36 cellular contexts compared by ENCODE assay signal in the genomic region with DNA sequence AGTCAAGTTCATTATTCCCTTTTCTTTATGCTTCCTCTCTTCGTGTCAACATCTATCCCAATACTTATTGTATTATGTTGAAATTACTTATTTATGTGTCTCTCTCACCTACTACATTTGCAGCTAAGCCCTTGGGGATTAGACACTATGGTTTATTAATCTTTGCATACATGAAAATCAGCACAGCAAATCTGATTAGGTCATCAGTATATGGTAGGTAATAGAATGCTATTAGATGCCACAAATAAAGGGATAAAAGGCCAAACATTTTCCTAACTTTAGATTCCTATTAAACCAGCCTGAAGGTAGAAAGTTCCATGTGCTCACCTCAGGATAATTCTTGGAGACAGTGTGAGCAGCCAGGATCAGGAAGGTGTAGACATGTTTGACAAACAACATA.
DNase-seq lines count a peak whose midpoint lies in the region; ATAC-seq, FAIRE-seq and TF ChIP-seq lines count a peak whose summit lies in the region.
"Had no signal": no experiment of that assay in that cellular context is flagged by ENCODE, and none has a peak within 500 bp of the region (broad histone marks: within the 10 kb centered on the region; RNA-seq: fewer than 3 reads in every experiment).

No MANE protein-coding gene starts in this region.

- no peak overlapping the region for H2BK15ac ChIP-seq in IMR-90 (ENCODE audit: low read depth, low read length)

- ATAC-seq in HepG2 (no peak), right lobe of liver (no peak), A549 (no peak), IMR-90 (ENCODE audit: low read depth) (no peak), GM21576 (IDR thresholded peaks at IDR 0.05; ENCODE audit: unreplicated experiment) (no peak)
- ATAC-seq: CD8-positive, alpha-beta T cell had no signal

- intact Hi-C loops in HepG2 (cut with micrococcal nuclease; ENCODE audit: unreplicated experiment): no loop called here
- intact Hi-C loops in right lobe of liver (cut with DNase I): no loop called here
- intact Hi-C loops in IMR-90 (cut with micrococcal nuclease): no loop called here
- intact Hi-C loops in PC-9 (cut with micrococcal nuclease; ENCODE audit: unreplicated experiment): no loop called here

- H3K4ac ChIP-seq in IMR-90 (ENCODE audit: low read depth, low read length): no peak overlapping the region

- no peak overlapping the region for H2BK20ac ChIP-seq in IMR-90 (ENCODE audit: low read depth, low read length)

- H3K27ac Mint-ChIP-seq in glutamatergic neuron (ENCODE audit: unreplicated experiment): peak overlapping the region; percentile 11
- H3K27ac Mint-ChIP-seq in endothelial cell (ENCODE audit: unreplicated experiment): no peak overlapping the region
- H3K27ac Mint-ChIP-seq: B cell; CD14-positive monocyte; CD4-positive, alpha-beta memory T cell; CD4-positive, alpha-beta T cell; CD4-positive, CD25-positive, alpha-beta regulatory T cell; CD8-positive, alpha-beta memory T cell; CD8-positive, alpha-beta T cell had no signal

- H3K27me3 ChIP-seq in HepG2 (ENCODE audit: control insufficient read depth in 1 of 2, insufficient read depth in 2 of 2, low read length in 2 of 2) (no peaks in the 10 kb centered on the region), right lobe of liver (no peaks in the 10 kb centered on the region), IMR-90 (ENCODE audit: control insufficient read depth, insufficient read depth, low read length) (no peaks in the 10 kb centered on the region), PC-9 (ENCODE audit: insufficient read depth, low read depth) (no peaks in the 10 kb centered on the region)
- H3K27me3 ChIP-seq: BE2C; BLaER1; BLaER1 treated with 17β-estradiol and CSF1 and Interleukin-3, amounts not matched to agents 10 nM and 100 nM had no signal

- WGBS in HepG2 (ENCODE audit: low lambda C conversion rate): 0% methylated on average over 1 of the region's 1 CpG
- WGBS in right lobe of liver (ENCODE audit: insufficient coverage, low coverage, low lambda C conversion rate, missing lambda C conversion rate): 44% methylated on average over 1 of the region's 1 CpG
- 0% methylated on average over 1 of the region's 1 CpG for WGBS in A549 (ENCODE audit: missing lambda C conversion rate)
- WGBS in IMR-90 (ENCODE audit: extremely low coverage in 2 of 2, insufficient read length in 1 of 2), 2 experiments: no CpG with 5 or more reads among the region's 1 CpG

- H4K5ac ChIP-seq in IMR-90 (ENCODE audit: low read depth, low read length): no peak overlapping the region

- H3K9me1 ChIP-seq in IMR-90 (ENCODE audit: insufficient read depth, low read length): no peaks in the 10 kb centered on the region

- in situ Hi-C loops in HepG2 (cut with HindIII; ENCODE audit: extremely low pct_ligation_motif_present, low pct_unique_long_range_greater_than_20kb) (no loop called here), IMR-90 (cut with MboI; ENCODE audit: low sequenced_read_pairs) (no loop called here)

- CTCF ChIA-PET in HepG2 (lab: Yijun Ruan, JAX; ENCODE audit: low intra/inter-chr PET ratio, low total read pairs): no interaction called here
- CTCF ChIA-PET in A549 (lab: Yijun Ruan, JAX): no interaction called here
- CTCF ChIA-PET in IMR-90 (lab: Yijun Ruan, JAX): no interaction called here
- CTCF ChIA-PET in PC-9 (lab: Charles Lee): no interaction called here

- H4K91ac ChIP-seq in IMR-90 (ENCODE audit: insufficient read depth, low read depth, low read length): no peak overlapping the region

- H3K27me3 Mint-ChIP-seq in glutamatergic neuron (ENCODE audit: unreplicated experiment): no peaks in the 10 kb centered on the region
- peaks cover 3% of the 10 kb centered on the region for H3K27me3 Mint-ChIP-seq in endothelial cell (ENCODE audit: unreplicated experiment)
- H3K27me3 Mint-ChIP-seq: B cell; CD4-positive, alpha-beta memory T cell; CD4-positive, alpha-beta T cell; CD4-positive, CD25-positive, alpha-beta regulatory T cell; CD8-positive, alpha-beta memory T cell had no signal

- no peak for TF ChIP-seq RAD21 in HepG2 (CRISPR knock-in tag; IDR thresholded peaks at IDR 0.05)
- no peak for TF ChIP-seq RAD21 in A549 (conservative IDR thresholded peaks at IDR 0.05 in 1 of 2, IDR thresholded peaks at IDR 0.05 in 1 of 2)
- no peak for TF ChIP-seq RAD21 in IMR-90 (IDR thresholded peaks at IDR 0.05; ENCODE audit: low read length)

- no peaks in the 10 kb centered on the region for H3K79me1 ChIP-seq in IMR-90 (ENCODE audit: low read depth in 1 of 2, low read length in 2 of 2)

- H3K27ac ChIP-seq in HepG2 (ENCODE audit: extremely low read length, insufficient read depth, low read length): no peak overlapping the region
- H3K27ac ChIP-seq in right lobe of liver: no peak overlapping the region
- H3K27ac ChIP-seq in A549: no peak overlapping the region
- H3K27ac ChIP-seq in IMR-90 (ENCODE audit: insufficient read depth, low read length): no peak overlapping the region
- H3K27ac ChIP-seq in PC-9: no peak overlapping the region
- H3K27ac ChIP-seq: 22Rv1; BLaER1; BLaER1 treated with 17β-estradiol and CSF1 and Interleukin-3, amounts not matched to agents 10 nM and 100 nM; C4-2B had no signal

- no peak overlapping the region for H4K8ac ChIP-seq in IMR-90 (ENCODE audit: low read depth in 2 of 2, low read length in 2 of 2)

- no peak overlapping the region for H3K18ac ChIP-seq in IMR-90 (ENCODE audit: low read depth, low read length)

- no peak overlapping the region for H2AK5ac ChIP-seq in IMR-90 (ENCODE audit: low read depth, low read length)

- no peak overlapping the region for H3K14ac ChIP-seq in IMR-90 (replicated peaks; ENCODE audit: low read depth, low read length)

- H2BK120ac ChIP-seq in IMR-90 (ENCODE audit: low read depth, low read length): no peak overlapping the region

- H3K4me3 Mint-ChIP-seq in glutamatergic neuron (ENCODE audit: unreplicated experiment) (no peak overlapping the region), endothelial cell (ENCODE audit: unreplicated experiment) (no peak overlapping the region)
- H3K4me3 Mint-ChIP-seq: B cell; CD14-positive monocyte; CD4-positive, alpha-beta memory T cell; CD4-positive, alpha-beta T cell; CD4-positive, CD25-positive, alpha-beta regulatory T cell; CD8-positive, alpha-beta memory T cell; CD8-positive, alpha-beta T cell had no signal

- H3K9me3 Mint-ChIP-seq in glutamatergic neuron (ENCODE audit: unreplicated experiment): no peaks in the 10 kb centered on the region
- H3K9me3 Mint-ChIP-seq in endothelial cell (ENCODE audit: unreplicated experiment): no peaks in the 10 kb centered on the region

- no peak overlapping the region for H3K4me2 ChIP-seq in HepG2 (ENCODE audit: low read depth, low read length)
- H3K4me2 ChIP-seq in A549: no peak overlapping the region
- H3K4me2 ChIP-seq in IMR-90 (ENCODE audit: low read depth, low read length): no peak overlapping the region
- no peak overlapping the region for H3K4me2 ChIP-seq in PC-9
- H3K4me2 ChIP-seq: BLaER1; BLaER1 treated with 17β-estradiol and CSF1 and Interleukin-3, amounts not matched to agents 10 nM and 100 nM had no signal

- TF ChIP-seq POLR2A in HepG2 (IDR thresholded peaks at IDR 0.05; ENCODE audit: insufficient read depth in 1 of 2, low read depth in 2 of 2, low read length in 2 of 2) (no peak), right lobe of liver (IDR thresholded peaks at IDR 0.05) (no peak), A549 (IDR thresholded peaks at IDR 0.05; ENCODE audit: low read length) (no peak), IMR-90 (IDR thresholded peaks at IDR 0.05; ENCODE audit: low read depth, low read length) (no peak)

- H3F3A ChIP-seq in PC-9 (ENCODE audit: insufficient read depth, low read depth): no peaks in the 10 kb centered on the region

- no peak for TF ChIP-seq EP300 in HepG2 (IDR thresholded peaks at IDR 0.05; ENCODE audit: low read depth in 2 of 2, low read length in 2 of 2)
- TF ChIP-seq EP300 in HepG2 (CRISPR knock-in tag; IDR thresholded peaks at IDR 0.05; ENCODE audit: borderline replicate concordance): no peak
- TF ChIP-seq EP300 in A549 (IDR thresholded peaks at IDR 0.05): no peak

- H2BK5ac ChIP-seq in IMR-90 (ENCODE audit: low read depth, low read length, poor library complexity, severe bottlenecking): no peak overlapping the region

- no peaks in the 10 kb centered on the region for H4K20me1 ChIP-seq in HepG2 (ENCODE audit: insufficient read depth, low read length)
- H4K20me1 ChIP-seq in IMR-90 (ENCODE audit: insufficient read depth, low read length): no peaks in the 10 kb centered on the region
- H4K20me1 ChIP-seq in PC-9 (ENCODE audit: insufficient read depth): no peaks in the 10 kb centered on the region
- H4K20me1 ChIP-seq: BLaER1; BLaER1 treated with 17β-estradiol and CSF1 and Interleukin-3, amounts not matched to agents 10 nM and 100 nM had no signal

- H3K4me1 Mint-ChIP-seq in glutamatergic neuron (ENCODE audit: low read depth, unreplicated experiment) (peaks cover 23% of the 10 kb centered on the region), endothelial cell (ENCODE audit: unreplicated experiment) (no peaks in the 10 kb centered on the region)
- H3K4me1 Mint-ChIP-seq: B cell; CD14-positive monocyte; CD4-positive, alpha-beta memory T cell; CD4-positive, CD25-positive, alpha-beta regulatory T cell; CD8-positive, alpha-beta memory T cell had no signal

- no peaks in the 10 kb centered on the region for H3K9me2 ChIP-seq in PC-9 (ENCODE audit: insufficient read depth)

- H2AK9ac ChIP-seq in IMR-90 (replicated peaks; ENCODE audit: low read depth, low read length, poor library complexity): no peak overlapping the region

- H3K36me3 ChIP-seq in HepG2 (replicated peaks in 1 of 2; ENCODE audit: control insufficient read depth in 1 of 2, insufficient read depth in 2 of 2, low read length in 2 of 2) (no peaks in the 10 kb centered on the region), right lobe of liver (no peaks in the 10 kb centered on the region), IMR-90 (ENCODE audit: control insufficient read depth, insufficient read depth, low read length) (no peaks in the 10 kb centered on the region), PC-9 (ENCODE audit: low read depth) (no peaks in the 10 kb centered on the region)
- H3K36me3 ChIP-seq: BE2C; BLaER1; BLaER1 treated with 17β-estradiol and CSF1 and Interleukin-3, amounts not matched to agents 10 nM and 100 nM had no signal

- H3K9ac ChIP-seq in HepG2 (ENCODE audit: insufficient read depth, low read depth, low read length) (no peak overlapping the region), IMR-90 (ENCODE audit: low read depth, low read length) (no peak overlapping the region)
- H3K9ac ChIP-seq: BLaER1; BLaER1 treated with 17β-estradiol and CSF1 and Interleukin-3, amounts not matched to agents 10 nM and 100 nM had no signal

- H3K79me2 ChIP-seq in HepG2 (ENCODE audit: insufficient read depth, low read length) (no peaks in the 10 kb centered on the region), PC-9 (ENCODE audit: low read depth) (no peaks in the 10 kb centered on the region)

- BruUV-seq in HepG2 (replicated peaks; lab: Mats Ljungman, UMichigan): no TSS peak
- no TSS peak for BruUV-seq in IMR-90 (replicated peaks; lab: Mats Ljungman, UMichigan)
- no TSS peak for BruUV-seq in PC-9 (replicated peaks; lab: Mats Ljungman, UMichigan)

- H3K23ac ChIP-seq in IMR-90 (ENCODE audit: low read depth, low read length): no peak overlapping the region

- no peak overlapping the region for H3K56ac ChIP-seq in IMR-90 (ENCODE audit: extremely low read depth, insufficient read depth, low read length)

- H2AFZ ChIP-seq in HepG2 (ENCODE audit: low read length) (no peak overlapping the region), IMR-90 (replicated peaks; ENCODE audit: low read length, poor library complexity) (no peak overlapping the region), PC-9 (no peak overlapping the region)

- TF ChIP-seq CTCF in HepG2 (CRISPR knock-in tag; IDR thresholded peaks at IDR 0.05): no peak
- no peak for TF ChIP-seq CTCF in right lobe of liver (IDR thresholded peaks at IDR 0.05)
- no peak for TF ChIP-seq CTCF in A549 (IDR thresholded peaks at IDR 0.05)
- TF ChIP-seq CTCF in IMR-90 (conservative IDR thresholded peaks at IDR 0.05; ENCODE audit: low read depth, low read length): no peak
- TF ChIP-seq CTCF in glutamatergic neuron (IDR thresholded peaks at IDR 0.05; ENCODE audit: partially characterized antibody, unreplicated experiment): no peak
- TF ChIP-seq CTCF in endothelial cell (IDR thresholded peaks at IDR 0.05; ENCODE audit: unreplicated experiment): no peak
- no peak for TF ChIP-seq CTCF in PC-9 (conservative IDR thresholded peaks at IDR 0.05)

- no peaks in the 10 kb centered on the region for H3K9me3 ChIP-seq in HepG2 (ENCODE audit: low read length)
- H3K9me3 ChIP-seq in right lobe of liver: no peaks in the 10 kb centered on the region
- H3K9me3 ChIP-seq in A549: no peaks in the 10 kb centered on the region
- H3K9me3 ChIP-seq in IMR-90 (ENCODE audit: control insufficient read depth, insufficient read depth, low read length): no peaks in the 10 kb centered on the region
- H3K9me3 ChIP-seq in PC-9 (ENCODE audit: insufficient read depth, low read depth): no peaks in the 10 kb centered on the region
- H3K9me3 ChIP-seq: BE2C; BLaER1; BLaER1 treated with 17β-estradiol and CSF1 and Interleukin-3, amounts not matched to agents 10 nM and 100 nM; Caco-2 had no signal

- DNase-seq in HepG2 (ENCODE audit: low spot score) (no peak), right lobe of liver (no peak), A549 (ENCODE audit: low read depth in 1 of 2, low spot score in 1 of 2) (no peak), IMR-90 (no peak), glutamatergic neuron (no peak), endothelial cell (ENCODE audit: low spot score) (no peak), PC-9 (no peak)
- DNase-seq: 8988T; ACHN; AML-193; BE2C; C1 segment of cervical spinal cord; Caco-2; Calu3; CD4-positive, alpha-beta memory T cell; CD4-positive, alpha-beta T cell; CD4-positive, CD25-positive, alpha-beta regulatory T cell; CD8-positive, alpha-beta memory T cell; CD8-positive, alpha-beta T cell; COR-L47; DMS 273 treated with DMSO at 0.1 percent for 48 hours; DMS153; DMS53; DMS79; DMS79 treated with DMSO at 0.1 percent for 48 hours; DND-41; EL had no signal

- FAIRE-seq in HepG2 (lab: Jason Lieb, UNC) (no peak), A549 (lab: Jason Lieb, UNC) (no peak)
- FAIRE-seq: A204.1, D721Med had no signal

- POLR2A ChIA-PET in HepG2 (lab: Yijun Ruan, JAX) (no interaction called here), A549 (lab: Yijun Ruan, JAX) (no interaction called here), IMR-90 (lab: Charles Lee; ENCODE audit: unreplicated experiment) (no interaction called here), PC-9 (lab: Charles Lee; ENCODE audit: unreplicated experiment) (no interaction called here)

- H3K36me3 Mint-ChIP-seq in glutamatergic neuron (ENCODE audit: unreplicated experiment) (no peaks in the 10 kb centered on the region), endothelial cell (ENCODE audit: low read depth, unreplicated experiment) (no peaks in the 10 kb centered on the region)
- H3K36me3 Mint-ChIP-seq: CD14-positive monocyte; CD4-positive, alpha-beta memory T cell; CD4-positive, CD25-positive, alpha-beta regulatory T cell; CD8-positive, alpha-beta memory T cell; CD8-positive, alpha-beta T cell had no signal

- dilution Hi-C loops in IMR-90 (cut with HindIII; ENCODE audit: low sequenced_read_pairs, unreplicated experiment): no loop called here

- no peaks in the 10 kb centered on the region for H3K4me1 ChIP-seq in HepG2 (ENCODE audit: insufficient read depth, low read length)
- H3K4me1 ChIP-seq in right lobe of liver: no peaks in the 10 kb centered on the region
- H3K4me1 ChIP-seq in A549: no peaks in the 10 kb centered on the region
- H3K4me1 ChIP-seq in IMR-90 (ENCODE audit: control insufficient read depth, insufficient read depth, low read length): no peaks in the 10 kb centered on the region
- H3K4me1 ChIP-seq in PC-9 (replicated peaks; ENCODE audit: insufficient read depth): no peaks in the 10 kb centered on the region
- H3K4me1 ChIP-seq: BLaER1; BLaER1 treated with 17β-estradiol and CSF1 and Interleukin-3, amounts not matched to agents 10 nM and 100 nM; Caco-2 had no signal

- no peak overlapping the region for H3K4me3 ChIP-seq in HepG2 (replicated peaks in 1 of 3; ENCODE audit: insufficient read depth in 1 of 3, low read depth in 2 of 3, low read length in 3 of 3)
- H3K4me3 ChIP-seq in right lobe of liver: no peak overlapping the region
- no peak overlapping the region for H3K4me3 ChIP-seq in A549
- H3K4me3 ChIP-seq in IMR-90 (ENCODE audit: insufficient read depth, low read depth, low read length): no peak overlapping the region
- no peak overlapping the region for H3K4me3 ChIP-seq in PC-9
- H3K4me3 ChIP-seq: BLaER1; BLaER1 treated with 17β-estradiol and CSF1 and Interleukin-3, amounts not matched to agents 10 nM and 100 nM had no signal
